12 cellular contexts compared by ENCODE assay signal in genomic region chr10:121845044-121845784, GRCh38.
DNase-seq lines count a peak whose midpoint lies in the region; ATAC-seq, FAIRE-seq and TF ChIP-seq lines count a peak whose summit lies in the region.
"Had no signal": no experiment of that assay in that cellular context is flagged by ENCODE, and none has a peak within 500 bp of the region (broad histone marks: within the 10 kb centered on the region; RNA-seq: fewer than 3 reads in every experiment).

No MANE protein-coding gene starts in this region.

- peak in 1 of 2 donors; percentile 12 for DNase-seq in activated T-cell treated with anti-CD3 and anti-CD28 coated beads, Interleukin-2, amount 50 U/mL, for 72 hours
- no peak for DNase-seq in activated T-cell treated with anti-CD3 and anti-CD28 coated beads, Interleukin-2, amount 50 U/mL, for 1 hour
- no peak for DNase-seq in K562 (ENCODE audit: extremely low read depth in 1 of 4, low spot score in 3 of 4)
- DNase-seq in NCI-H526 (lab: John Stamatoyannopoulos, UW): no peak
- DNase-seq in medulla oblongata (ENCODE audit: extremely low spot score): no peak
- no peak for DNase-seq in NCI-H146 (lab: John Stamatoyannopoulos, UW)
- DNase-seq: activated CD8-positive, alpha-beta memory T cell treated with anti-CD3 and anti-CD28 coated beads, Interleukin-2, amount 50 U/mL, for 4 hours; stimulated activated CD4-positive, alpha-beta T cell treated with anti-CD3 and anti-CD28 coated beads, Interleukin-2, amount 100 ng/mL, for 24 hours; uterus had no signal

- no peak overlapping the region for H3K27ac ChIP-seq in K562 (ENCODE audit: extremely low read depth, low read depth, low read length)
- H3K27ac ChIP-seq: SK-N-MC, uterus had no signal

- H3K4me1 ChIP-seq in K562 (replicated peaks in 1 of 2; ENCODE audit: control insufficient read depth in 2 of 2, insufficient read depth in 2 of 2, low read length in 2 of 2): no peaks in the 10 kb centered on the region
- H3K4me1 ChIP-seq: uterus had no signal

- CTCF ChIA-PET in K562 (lab: Yijun Ruan, JAX; ENCODE audit: low intra/inter-chr PET ratio): no interaction called here

- no peaks in the 10 kb centered on the region for H3K27me3 ChIP-seq in K562 (ENCODE audit: control insufficient read depth in 2 of 2, insufficient read depth in 2 of 2, low read length in 2 of 2)
- H3K27me3 ChIP-seq: uterus had no signal

- TF ChIP-seq EP300 in K562 (IDR thresholded peaks at IDR 0.05; ENCODE audit: low read length): no peak

- H4K20me1 ChIP-seq in K562 (replicated peaks; ENCODE audit: control insufficient read depth, insufficient read depth, low read length): no peaks in the 10 kb centered on the region

- no peak overlapping the region for H3K4me3 ChIP-seq in K562
- H3K4me3 ChIP-seq: SK-N-MC, uterus had no signal

- 8% methylated on average over 2 of the region's 3 CpGs for WGBS in K562 (ENCODE audit: insufficient coverage, low coverage, missing lambda C conversion rate)

- TF ChIP-seq RAD21 in K562 (CRISPR knock-in tag; conservative IDR thresholded peaks at IDR 0.05 in 1 of 2, IDR thresholded peaks at IDR 0.05 in 1 of 2): no peak

- peaks cover 10 to 20% of the 10 kb centered on the region in 2 donors for H3K36me3 Mint-ChIP-seq in activated T-cell treated with anti-CD3 and anti-CD28 coated beads, Interleukin-2, amount 50 U/mL, for 72 hours (ENCODE audit: insufficient read depth in 2 of 2)

- no peak for FAIRE-seq in K562 (lab: Jason Lieb, UNC)

- no peaks in the 10 kb centered on the region for H3K9me1 ChIP-seq in K562 (ENCODE audit: control insufficient read depth, insufficient read depth, low read length)

- H3K4me1 Mint-ChIP-seq in activated T-cell treated with anti-CD3 and anti-CD28 coated beads, Interleukin-2, amount 50 U/mL, for 72 hours (ENCODE audit: low read depth): peaks cover 18% of the 10 kb centered on the region

- intact Hi-C loops in K562 (cut with micrococcal nuclease): no loop called here

- TF ChIP-seq POLR2A in K562 (conservative IDR thresholded peaks at IDR 0.05): no peak

- H3K79me2 ChIP-seq in K562 (ENCODE audit: control insufficient read depth, insufficient read depth, low read length): no peaks in the 10 kb centered on the region

- H3K36me3 ChIP-seq in K562 (ENCODE audit: control insufficient read depth, insufficient read depth, low read length): no peaks in the 10 kb centered on the region
- H3K36me3 ChIP-seq: uterus had no signal

- peak; percentile 71 to 86 for ATAC-seq in activated T-cell treated with anti-CD3 and anti-CD28 coated beads, Interleukin-2, amount 50 U/mL, for 72 hours (replicated peaks in 1 of 2)
- ATAC-seq in GM21447 (IDR thresholded peaks at IDR 0.05; ENCODE audit: unreplicated experiment) (peak; percentile 73), HG03175 (IDR thresholded peaks at IDR 0.05; ENCODE audit: unreplicated experiment) (peak; percentile 91), K562 (no peak)

- peak overlapping the region; percentile 22 for H3K27ac Mint-ChIP-seq in activated T-cell treated with anti-CD3 and anti-CD28 coated beads, Interleukin-2, amount 50 U/mL, for 72 hours

- POLR2A ChIA-PET in K562 (lab: Yijun Ruan, JAX): no interaction called here

- H3K9ac ChIP-seq in K562 (ENCODE audit: insufficient read depth in 1 of 2, low read depth in 2 of 2, low read length in 2 of 2): no peak overlapping the region

- no TSS peak for BruUV-seq in K562 (replicated peaks; lab: Mats Ljungman, UMichigan)

- TF ChIP-seq CTCF in K562 (IDR thresholded peaks at IDR 0.05 in 2 of 3, conservative IDR thresholded peaks at IDR 0.05 in 1 of 3; ENCODE audit: insufficient read depth in 2 of 3, low read depth in 1 of 3, low read length in 3 of 3): no peak

- in situ Hi-C loops in K562 (cut with MboI): no loop called here

- H3K4me2 ChIP-seq in K562 (ENCODE audit: insufficient read depth, low read length): no peak overlapping the region

- H3K27me3 Mint-ChIP-seq in activated T-cell treated with anti-CD3 and anti-CD28 coated beads, Interleukin-2, amount 50 U/mL, for 72 hours (ENCODE audit: low read depth): no peaks in the 10 kb centered on the region

- no peaks in the 10 kb centered on the region for H3K9me3 ChIP-seq in K562 (replicated peaks; ENCODE audit: control insufficient read depth, insufficient read depth, low read depth, low read length)
- H3K9me3 ChIP-seq: uterus had no signal

- H3K9me3 Mint-ChIP-seq in activated T-cell treated with anti-CD3 and anti-CD28 coated beads, Interleukin-2, amount 50 U/mL, for 72 hours: peaks cover 0 to 7% of the 10 kb centered on the region in 2 donors

- H3K4me3 Mint-ChIP-seq in activated T-cell treated with anti-CD3 and anti-CD28 coated beads, Interleukin-2, amount 50 U/mL, for 72 hours: peak overlapping the region in 1 of 2 donors; percentile 27

- H2AFZ ChIP-seq in K562 (ENCODE audit: low read depth, low read length): no peak overlapping the region

TF ChIP-seq in K562, 482 proteins besides CTCF, POLR2A, EP300 and RAD21:
- TF ChIP-seq MAFF (IDR thresholded peaks at IDR 0.05; ENCODE audit: low read length): 0 out of 2 replicates have a peak, but pooled peaks have one; percentile 18
- TF ChIP-seq C11orf30 (IDR thresholded peaks at IDR 0.05; ENCODE audit: low read depth): peak; percentile 47
- TF ChIP-seq HMG20B (CRISPR knock-in tag; IDR thresholded peaks at IDR 0.05): no peak
- no peak for TF ChIP-seq ZKSCAN1 (IDR thresholded peaks at IDR 0.05; ENCODE audit: low read depth, low read length)
- TF ChIP-seq ZNF316 (IDR thresholded peaks at IDR 0.05): 0 out of 2 replicates have a peak, but pooled peaks have one; percentile 25
- no peak for TF ChIP-seq PPARD (CRISPR knock-in tag; IDR thresholded peaks at IDR 0.05)
- no peak for TF ChIP-seq ZNF695 (CRISPR knock-in tag; IDR thresholded peaks at IDR 0.05)
- no peak for TF ChIP-seq HMGN3 (IDR thresholded peaks at IDR 0.05; ENCODE audit: borderline replicate concordance, extremely low read depth, insufficient read length, low read depth, low read length)
- TF ChIP-seq GABPB1 (CRISPR knock-in tag; IDR thresholded peaks at IDR 0.05): no peak
- no peak for TF ChIP-seq GATAD2B (IDR thresholded peaks at IDR 0.05; ENCODE audit: borderline replicate concordance)
- peak; percentile 31; the same call in 1 of the 2 replicates for TF ChIP-seq MAFK (IDR thresholded peaks at IDR 0.05; ENCODE audit: low read length)
- TF ChIP-seq ZBTB5 (IDR thresholded peaks at IDR 0.05): no peak
TF ChIP-seq in K562: peak in this region for 4.
